9 cellular contexts compared by ENCODE assay signal in genomic region chr17:42277342-42277712, GRCh38. TPM values are rescaled to one million over a fixed set of nuclear protein-coding genes. Genes with fewer than 3 reads are reported as not detected.
A peak's percentile ranks its signal among the peaks of the same experiment; 100 is the strongest.
DNase-seq lines count a peak whose midpoint lies in the region; ATAC-seq and TF ChIP-seq lines count a peak whose summit lies in the region.
"Had no signal": no experiment of that assay in that cellular context is flagged by ENCODE, and none has a peak within 500 bp of the region (broad histone marks: within the 10 kb centered on the region; RNA-seq: fewer than 3 reads in every experiment).

No MANE protein-coding gene starts in this region.

- no peaks in the 10 kb centered on the region for H3K27me3 Mint-ChIP-seq in mesothelial cell of epicardium (ENCODE audit: low read depth)

- H3K4me1 Mint-ChIP-seq in mesothelial cell of epicardium = peaks cover 29% of the 10 kb centered on the region

- peak overlapping the region in 10 of 12 donors; percentile 83 to 94 (median 92) for H3K27ac ChIP-seq in heart left ventricle
- H3K27ac ChIP-seq in urinary bladder (ENCODE audit: low read depth) = peak overlapping the region; percentile 13

- H3K4me3 Mint-ChIP-seq in mesothelial cell of epicardium = peak overlapping the region; percentile 77

- H3K9me3 Mint-ChIP-seq in mesothelial cell of epicardium = no peaks in the 10 kb centered on the region

- peaks cover 0 to 40% (median 24%) of the 10 kb centered on the region in 12 donors for H3K4me1 ChIP-seq in heart left ventricle
- H3K4me1 ChIP-seq in adipocyte (ENCODE audit: control insufficient read depth, insufficient read depth, low read length) = peaks cover 25% of the 10 kb centered on the region
- H3K4me1 ChIP-seq in urinary bladder (ENCODE audit: insufficient read depth) = no peaks in the 10 kb centered on the region

- no peaks in the 10 kb centered on the region for H3K36me3 Mint-ChIP-seq in mesothelial cell of epicardium

- H3K9me3 ChIP-seq in heart left ventricle (no peaks in the 10 kb centered on the region), adipocyte (ENCODE audit: control insufficient read depth, low read length) (no peaks in the 10 kb centered on the region)

- H3K4me3 ChIP-seq in heart left ventricle (peak overlapping the region in 6 of 12 donors; percentile 83 to 99 (median 91)), adipocyte (ENCODE audit: low read length) (no peak overlapping the region), urinary bladder (ENCODE audit: low read depth, low read length) (peak overlapping the region; percentile 94)

- WGBS in heart left ventricle, 4 donors = 55 to 62% (median 62%) methylated on average over 6 of the region's 6 CpGs
- WGBS in urinary bladder = 56% methylated on average over 6 of the region's 6 CpGs

- TF ChIP-seq POLR2A in heart left ventricle (IDR thresholded peaks at IDR 0.05) = no peak

- H3K9ac ChIP-seq in adipocyte (ENCODE audit: low read length) = peak overlapping the region; percentile 90

- peak in 2 of 4 donors; percentile 5 to 21 for ATAC-seq in heart left ventricle
- no peak for ATAC-seq in left cardiac atrium
- no peak for ATAC-seq in GM18867 (IDR thresholded peaks at IDR 0.05; ENCODE audit: unreplicated experiment)

- DNase-seq in heart left ventricle (no peak), left cardiac atrium (no peak), adipocyte (ENCODE audit: low read depth) (no peak), mesothelial cell of epicardium (ENCODE audit: low spot score in 2 of 2, unreplicated experiment in 2 of 2) (no peak), NCI-H2227 treated with DMSO at 0.1 percent for 48 hours (lab: John Stamatoyannopoulos, UW) (no peak), UCSD-AML1 (lab: John Stamatoyannopoulos, UW; ENCODE audit: unreplicated experiment) (no peak)
- DNase-seq: NCI-H1694 treated with DMSO at 0.1 percent for 48 hours had no signal

- TF ChIP-seq CTCF in heart left ventricle (IDR thresholded peaks at IDR 0.05) (no peak), mesothelial cell of epicardium (IDR thresholded peaks at IDR 0.05; ENCODE audit: unreplicated experiment) (no peak)

- H3K27me3 ChIP-seq in heart left ventricle (no peaks in the 10 kb centered on the region), adipocyte (replicated peaks; ENCODE audit: control insufficient read depth, insufficient read depth, low read length) (no peaks in the 10 kb centered on the region)

- peak overlapping the region; percentile 74 for H3K27ac Mint-ChIP-seq in mesothelial cell of epicardium

- intact Hi-C loops in heart left ventricle (cut with DNase I) (loop anchor here in 4 of 10 donors (2.0 to 10.0 kb wide), 4 partner anchors 50 to 93 kb away; partner anchors contain the start of genes HCRT (in 1 of the 4) and KCNH4 (in 1 of the 4)), left cardiac atrium (cut with DNase I) (no loop called here)

- H3K36me3 ChIP-seq in heart left ventricle = no peaks in the 10 kb centered on the region
- H3K36me3 ChIP-seq in adipocyte (ENCODE audit: control insufficient read depth, insufficient read depth, low read length, severe bottlenecking) = no peaks in the 10 kb centered on the region
- no peaks in the 10 kb centered on the region for H3K36me3 ChIP-seq in urinary bladder (ENCODE audit: insufficient read depth)

RNA-seq across cellular contexts. Expression of gene STAT5B, which starts 1.1 kb away (rescaled TPM):
- 10 to 100 TPM; 26.1 to 51.9 (median 32.4) TPM for total RNA-seq in heart left ventricle
- polyA plus RNA-seq in heart left ventricle = 10 to 100 TPM; 13.0 to 20.3 TPM
- total RNA-seq in left cardiac atrium = 10 to 100 TPM; 42.4 to 46.2 TPM
- 47.7 to 52.3 TPM (median 50.6 TPM) in 3 replicates for total RNA-seq in mesothelial cell of epicardium
- 37.6 TPM for total RNA-seq in urinary bladder
- polyA plus RNA-seq in urinary bladder = 66.3 TPM

RNA-seq across cellular contexts. Expression of gene STAT5A, which starts 11.0 kb away (rescaled TPM):
- total RNA-seq in heart left ventricle (10 to 100 TPM in 8 of 9 donors, 1 to 10 TPM in 1; 7.5 to 44.0 (median 15.7) TPM), left cardiac atrium (10 to 100 TPM; 38.1 to 40.6 TPM), mesothelial cell of epicardium (9.5 to 11.7 TPM (median 11.2 TPM) in 3 replicates), urinary bladder (14.9 TPM)
- polyA plus RNA-seq in heart left ventricle (1 to 10 TPM; 4.9 to 9.0 TPM), urinary bladder (34.0 TPM)
